21 cellular contexts compared by ENCODE assay signal in genomic region chr5:59418766-59419165, GRCh38.
"Had no signal": no experiment of that assay in that cellular context is flagged by ENCODE, and none has a peak within 500 bp of the region (broad histone marks: within the 10 kb centered on the region; RNA-seq: fewer than 3 reads in every experiment).

No MANE protein-coding gene starts in this region.

- H3K9me3 Mint-ChIP-seq: activated T-helper 1 cell treated with anti-CD3 and anti-CD28 coated beads, Interleukin-12 subunit alpha, Interleukin-12 subunit beta, Interleukin-2, Interleukin-4 antibody, amounts not matched to agents 30 ng/mL and 10 ng/mL and 1 ng/mL, durations not matched to agents 14 hours and 24 hours and 36 hours; naive B cell had no signal

- H3K9me3 ChIP-seq: gastrocnemius medialis, heart left ventricle, thyroid gland had no signal

- DNase-seq: activated CD4-positive, alpha-beta T cell treated with anti-CD3 and anti-CD28 coated beads for 36 hours; activated CD4-positive, alpha-beta T cell treated with anti-CD3 and anti-CD28 coated beads, Interleukin-2, amount 50 U/mL, for 48 hours; activated T-cell treated with anti-CD3 and anti-CD28 coated beads for 4 hours; cerebellar nuclear complex; effector CD4-positive, alpha-beta T cell; gastrocnemius medialis; heart left ventricle; immature natural killer cell; kidney glomerular epithelial cell; left ventricle myocardium superior; naive B cell; stimulated activated CD4-positive, alpha-beta T cell treated with anti-CD3 and anti-CD28 coated beads, Interleukin-12 subunit alpha, Interleukin-12 subunit beta, amount 100 ng/mL, for 4 hours; stimulated activated CD4-positive, alpha-beta T cell treated with anti-CD3 and anti-CD28 coated beads, Interleukin-1b, Interleukin-23, amount 100 ng/mL, for 48 hours; stimulated activated CD8-positive, alpha-beta memory T cell treated with anti-CD3 and anti-CD28 coated beads, Interleukin-4, amount 100 ng/mL, for 48 hours; stimulated activated naive CD4-positive, alpha-beta T cell; thyroid gland had no signal

- H3K4me1 Mint-ChIP-seq: activated CD4-positive, alpha-beta T cell treated with anti-CD3 and anti-CD28 coated beads for 36 hours; immature natural killer cell; naive B cell; neural crest cell had no signal

- H3K27ac Mint-ChIP-seq: activated CD4-positive, alpha-beta T cell treated with anti-CD3 and anti-CD28 coated beads for 36 hours; activated naive CD8-positive, alpha-beta T cell; activated T-helper 1 cell treated with anti-CD3 and anti-CD28 coated beads, Interleukin-12 subunit alpha, Interleukin-12 subunit beta, Interleukin-2, Interleukin-4 antibody, amounts not matched to agents 30 ng/mL and 10 ng/mL and 1 ng/mL, durations not matched to agents 14 hours and 24 hours and 36 hours; immature natural killer cell; WTC11 had no signal

- ATAC-seq: activated CD4-positive, alpha-beta T cell treated with anti-CD3 and anti-CD28 coated beads for 36 hours; esophagus mucosa; heart left ventricle; left ventricle myocardium superior; WTC11 had no signal

- H3K4me3 ChIP-seq: gastrocnemius medialis, heart left ventricle, thyroid gland had no signal

- H3K4me3 Mint-ChIP-seq: activated CD4-positive, alpha-beta T cell treated with anti-CD3 and anti-CD28 coated beads for 36 hours; activated naive CD8-positive, alpha-beta T cell; activated T-helper 1 cell treated with anti-CD3 and anti-CD28 coated beads, Interleukin-12 subunit alpha, Interleukin-12 subunit beta, Interleukin-2, Interleukin-4 antibody, amounts not matched to agents 30 ng/mL and 10 ng/mL and 1 ng/mL, durations not matched to agents 14 hours and 24 hours and 36 hours; immature natural killer cell; naive B cell; neural crest cell; WTC11 had no signal

- H3K36me3 ChIP-seq: gastrocnemius medialis, heart left ventricle, thyroid gland had no signal

- H3K27me3 ChIP-seq: gastrocnemius medialis, heart left ventricle, thyroid gland had no signal

- H3K27ac ChIP-seq: heart left ventricle, thyroid gland had no signal

- H3K4me1 ChIP-seq: thyroid gland had no signal
